18 cellular contexts compared by ENCODE assay signal in genomic region chr15:94910166-94910565, GRCh38.
DNase-seq lines count a peak whose midpoint lies in the region; ATAC-seq, FAIRE-seq and TF ChIP-seq lines count a peak whose summit lies in the region.
"Had no signal": no experiment of that assay in that cellular context is flagged by ENCODE, and none has a peak within 500 bp of the region (broad histone marks: within the 10 kb centered on the region; RNA-seq: fewer than 3 reads in every experiment).

No MANE protein-coding gene starts in this region.

- H3K27me3 Mint-ChIP-seq in progenitor cell of endocrine pancreas = no peaks in the 10 kb centered on the region
- H3K27me3 Mint-ChIP-seq: CD4-positive, CD25-positive, alpha-beta regulatory T cell had no signal

- no peak overlapping the region for H3K4me3 ChIP-seq in bronchial epithelial cell (ENCODE audit: low read depth, low read length)
- H3K4me3 ChIP-seq in keratinocyte (ENCODE audit: control insufficient read depth in 2 of 3, extremely low read depth in 1 of 3, insufficient read depth in 2 of 3, low read depth in 1 of 3, low read length in 3 of 3) = no peak overlapping the region
- H3K4me3 ChIP-seq: PC-9 had no signal

- FAIRE-seq in bronchial epithelial cell (lab: Jason Lieb, UNC) = no peak
- no peak for FAIRE-seq in keratinocyte (lab: Jason Lieb, UNC)

- dilution Hi-C loops in keratinocyte (cut with MboI; ENCODE audit: extremely low pct_ligation_motif_present, low sequenced_read_pairs) = no loop called here

- H3K4me2 ChIP-seq in keratinocyte (ENCODE audit: control insufficient read depth, extremely low read depth, insufficient read depth, low read depth, low read length) = no peak overlapping the region
- H3K4me2 ChIP-seq: PC-9, SK-N-SH had no signal

- H3K27ac ChIP-seq in keratinocyte (ENCODE audit: control insufficient read depth, insufficient read depth, low read length) = no peak overlapping the region
- H3K27ac ChIP-seq: PC-9 had no signal

- TF ChIP-seq CTCF in bronchial epithelial cell (IDR thresholded peaks at IDR 0.05; ENCODE audit: insufficient read depth, low read length, severe bottlenecking) (no peak), keratinocyte (optimal IDR thresholded peaks at IDR 0.05 in 1 of 3, IDR thresholded peaks at IDR 0.05 in 1 of 3, conservative IDR thresholded peaks at IDR 0.05 in 1 of 3; ENCODE audit: extremely low read depth in 1 of 3, insufficient read depth in 2 of 3, low read length in 3 of 3) (no peak), progenitor cell of endocrine pancreas (IDR thresholded peaks at IDR 0.05; ENCODE audit: unreplicated experiment) (no peak)

- peak; percentile 1 for DNase-seq in EL
- DNase-seq in NCI-H226 = peak; percentile 73
- DNase-seq in bronchial epithelial cell (ENCODE audit: low read depth) = peak; percentile 75
- DNase-seq in keratinocyte (ENCODE audit: low read depth, low spot score) = peak; percentile 2
- no peak for DNase-seq in progenitor cell of endocrine pancreas (ENCODE audit: low spot score, unreplicated experiment)
- no peak for DNase-seq in COLO829 (ENCODE audit: low spot score)
- no peak for DNase-seq in activated CD8-positive, alpha-beta memory T cell treated with anti-CD3 and anti-CD28 coated beads, Interleukin-2, amount 50 U/mL, for 4 hours
- DNase-seq: AML-193; CD4-positive, CD25-positive, alpha-beta regulatory T cell; DMS79 treated with DMSO at 0.1 percent for 48 hours; MV-4-11; NCI-H1436 treated with DMSO at 0.1 percent for 48 hours; NCI-H2107; NCI-H446; PC-9; SK-N-SH had no signal

- ATAC-seq in HG02588 (IDR thresholded peaks at IDR 0.05; ENCODE audit: unreplicated experiment) = no peak
- ATAC-seq: Right ventricle myocardium inferior had no signal

- no peaks in the 10 kb centered on the region for H3K9me1 ChIP-seq in keratinocyte (ENCODE audit: control insufficient read depth, extremely low read depth, insufficient read depth, low read length)

- H3K4me3 Mint-ChIP-seq in progenitor cell of endocrine pancreas (ENCODE audit: low read depth) = no peak overlapping the region
- H3K4me3 Mint-ChIP-seq: CD4-positive, CD25-positive, alpha-beta regulatory T cell had no signal

- H3K27ac Mint-ChIP-seq in progenitor cell of endocrine pancreas = no peak overlapping the region
- H3K27ac Mint-ChIP-seq: CD4-positive, CD25-positive, alpha-beta regulatory T cell had no signal

- H4K20me1 ChIP-seq in keratinocyte (ENCODE audit: control insufficient read depth, extremely low read depth, insufficient read depth, low read length) = no peaks in the 10 kb centered on the region

- H3K36me3 ChIP-seq in bronchial epithelial cell (ENCODE audit: control insufficient read depth, insufficient read depth, low read length) (no peaks in the 10 kb centered on the region), keratinocyte (ENCODE audit: control insufficient read depth in 2 of 2, extremely low read depth in 1 of 2, insufficient read depth in 2 of 2, low read length in 2 of 2) (no peaks in the 10 kb centered on the region)

- no peaks in the 10 kb centered on the region for H3K4me1 ChIP-seq in keratinocyte (ENCODE audit: control insufficient read depth, extremely low read depth, insufficient read depth, low read length)

- H3K9me3 Mint-ChIP-seq in progenitor cell of endocrine pancreas (ENCODE audit: low read depth) = peaks cover 35% of the 10 kb centered on the region

- no peak overlapping the region for H2AFZ ChIP-seq in keratinocyte (ENCODE audit: control insufficient read depth, low read length)
- H2AFZ ChIP-seq: PC-9 had no signal

- peaks cover 7% of the 10 kb centered on the region for H3K4me1 Mint-ChIP-seq in progenitor cell of endocrine pancreas (ENCODE audit: low read depth)
- H3K4me1 Mint-ChIP-seq: CD4-positive, CD25-positive, alpha-beta regulatory T cell had no signal

- no peaks in the 10 kb centered on the region for H3K79me2 ChIP-seq in keratinocyte (ENCODE audit: control insufficient read depth, insufficient read depth, low read length)

- H3K36me3 Mint-ChIP-seq in progenitor cell of endocrine pancreas (ENCODE audit: insufficient read depth) = no peaks in the 10 kb centered on the region
- H3K36me3 Mint-ChIP-seq: CD4-positive, CD25-positive, alpha-beta regulatory T cell had no signal

- H3K9ac ChIP-seq in keratinocyte (ENCODE audit: control insufficient read depth, extremely low read depth, insufficient read depth, low read length) = no peak overlapping the region
- H3K9ac ChIP-seq: SK-N-SH had no signal

- H3K9me3 ChIP-seq in keratinocyte (ENCODE audit: control insufficient read depth, low read depth, low read length) = no peaks in the 10 kb centered on the region
- H3K9me3 ChIP-seq: SK-N-SH had no signal

- H3K27me3 ChIP-seq in bronchial epithelial cell (ENCODE audit: control insufficient read depth, insufficient read depth, low read length) (no peaks in the 10 kb centered on the region), keratinocyte (ENCODE audit: control insufficient read depth, extremely low read depth, insufficient read depth, low read length) (no peaks in the 10 kb centered on the region)

Comparison
In these comparisons a context has a peak if more than half of its experiments do, and no peak if none do; other contexts are left out.
1. DNase-seq: peak in EL (single experiment), NCI-H226 (single experiment), bronchial epithelial cell (single experiment) and keratinocyte (single experiment); none in progenitor cell of endocrine pancreas (single experiment), COLO829 (single experiment) and activated CD8-positive, alpha-beta memory T cell treated with anti-CD3 and anti-CD28 coated beads, Interleukin-2, amount 50 U/mL, for 4 hours (single experiment).